In genomic region chr1:98660941-98661543, GRCh38 we compare ENCODE assay signal across 8 cellular contexts. TPM values are rescaled to one million over a fixed set of nuclear protein-coding genes. Genes with fewer than 3 reads are reported as not detected.
A peak's percentile ranks its signal among the peaks of the same experiment; 100 is the strongest.
DNase-seq lines count a peak whose midpoint lies in the region; ATAC-seq and TF ChIP-seq lines count a peak whose summit lies in the region.

No MANE protein-coding gene starts in this region.

- TF ChIP-seq CTCF in cardiac fibroblast (IDR thresholded peaks at IDR 0.05; ENCODE audit: low read depth, low read length) (no peak), liver (IDR thresholded peaks at IDR 0.05; ENCODE audit: low read depth, low read length, missing input control) (no peak)

- H3K27ac ChIP-seq in ACC112 (ENCODE audit: low read depth, low read length): peak overlapping the region; percentile 28
- H3K27ac ChIP-seq in liver (ENCODE audit: low read depth in 1 of 2, low read length in 2 of 2): peak overlapping the region; percentile 60 to 68

- no peak for TF ChIP-seq RAD21 in liver (IDR thresholded peaks at IDR 0.05)

- peak overlapping the region; percentile 83 for H3K4me3 ChIP-seq in ACC112 (ENCODE audit: low read depth, low read length)
- H3K4me3 ChIP-seq in cardiac fibroblast (replicated peaks in 1 of 2; ENCODE audit: low read depth in 2 of 2, low read length in 2 of 2): peak overlapping the region; percentile 65 to 84
- peak overlapping the region; percentile 60 to 88 (median 66) for H3K4me3 ChIP-seq in liver (ENCODE audit: low read depth in 1 of 3, low read length in 3 of 3)

- no peaks in the 10 kb centered on the region for H3K9me3 ChIP-seq in liver (ENCODE audit: control insufficient read depth in 4 of 4, low read length in 3 of 4)

- H3K79me2 ChIP-seq in ACC112 (ENCODE audit: control insufficient read depth, insufficient read depth, low read length, unreplicated experiment): peaks cover 31% of the 10 kb centered on the region

- WGBS in liver: 4% methylated on average over 25 of the region's 25 CpGs

- no peaks in the 10 kb centered on the region for H3K36me3 ChIP-seq in ACC112 (ENCODE audit: insufficient read depth, low read length)
- no peaks in the 10 kb centered on the region for H3K36me3 ChIP-seq in liver (ENCODE audit: control insufficient read depth in 4 of 4, insufficient read depth in 3 of 4, low read depth in 1 of 4, low read length in 3 of 4)

- peak; percentile 17 for ATAC-seq in HG02870 (IDR thresholded peaks at IDR 0.05; ENCODE audit: unreplicated experiment)
- no peak for ATAC-seq in HG03139 (IDR thresholded peaks at IDR 0.05; ENCODE audit: unreplicated experiment)

- H3K9ac ChIP-seq in liver (ENCODE audit: low read depth in 1 of 2, low read length in 2 of 2): peak overlapping the region in 1 of 2 donors; percentile 68

- H3K27me3 ChIP-seq in ACC112 (ENCODE audit: insufficient read depth, low read length): no peaks in the 10 kb centered on the region
- H3K27me3 ChIP-seq in liver (ENCODE audit: control insufficient read depth in 4 of 4, insufficient read depth in 4 of 4, low read length in 3 of 4): no peaks in the 10 kb centered on the region

- peak; percentile 26 to 36 for DNase-seq in cardiac fibroblast (ENCODE audit: low read depth in 2 of 2)
- DNase-seq in superior temporal gyrus (ENCODE audit: extremely low spot score): peak; percentile 59
- DNase-seq in NCI-H2029 treated with DMSO at 0.1 percent for 48 hours (lab: John Stamatoyannopoulos, UW): no peak
- DNase-seq in HT-29 (ENCODE audit: low spot score): no peak

- peak overlapping the region; percentile 72 for H2AFZ ChIP-seq in ACC112 (ENCODE audit: low read length, unreplicated experiment)

- H3K4me1 ChIP-seq in ACC112 (ENCODE audit: control insufficient read depth, insufficient read depth, low read length, unreplicated experiment) (peaks cover 10% of the 10 kb centered on the region), liver (ENCODE audit: control insufficient read depth in 4 of 4, insufficient read depth in 4 of 4, low read length in 3 of 4) (peaks cover 3 to 14% (median 5%) of the 10 kb centered on the region in 4 donors)

TF ChIP-seq in liver, 16 proteins besides CTCF, POLR2A, EP300 and RAD21:
- TF ChIP-seq, protein P1, sequence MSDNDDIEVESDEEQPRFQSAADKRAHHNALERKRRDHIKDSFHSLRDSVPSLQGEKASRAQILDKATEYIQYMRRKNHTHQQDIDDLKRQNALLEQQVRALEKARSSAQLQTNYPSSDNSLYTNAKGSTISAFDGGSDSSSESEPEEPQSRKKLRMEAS (IDR thresholded peaks at IDR 0.05): no peak
- peak in 1 of 2 donors; percentile 6 for TF ChIP-seq HNF4A (conservative IDR thresholded peaks at IDR 0.05)
- no peak for TF ChIP-seq FOXA1 (IDR thresholded peaks at IDR 0.05)
- TF ChIP-seq GABPA (IDR thresholded peaks at IDR 0.05 in 1 of 2, conservative IDR thresholded peaks at IDR 0.05 in 1 of 2): no peak
- TF ChIP-seq YY1 (IDR thresholded peaks at IDR 0.05): peak; percentile 17

RNA-seq across cellular contexts. Expression of gene SNX7, which starts 0.5 kb away (rescaled TPM):
- 1 to 10 TPM; 9.4 to 9.6 TPM for total RNA-seq in liver
- polyA plus RNA-seq in liver: 10 to 100 TPM; 10.0 to 12.8 TPM
- 18.8 and 21.1 TPM in 2 replicates for total RNA-seq in HT-29 (2014; rRNA removed; shearing (Covaris generic))

Comparison
In these comparisons a context has a peak if more than half of its experiments do, and no peak if none do; other contexts are left out.
1. DNase-seq: peak in cardiac fibroblast (2 of 2) and superior temporal gyrus (single experiment); none in NCI-H2029 treated with DMSO at 0.1 percent for 48 hours (single experiment) and HT-29 (single experiment).
2. Peak in every context shown above with its lines, with median percentiles within 50 percentile points of each other: H3K4me3 ChIP-seq.